ENCODE assay signal across 24 cellular contexts in the genomic region with DNA sequence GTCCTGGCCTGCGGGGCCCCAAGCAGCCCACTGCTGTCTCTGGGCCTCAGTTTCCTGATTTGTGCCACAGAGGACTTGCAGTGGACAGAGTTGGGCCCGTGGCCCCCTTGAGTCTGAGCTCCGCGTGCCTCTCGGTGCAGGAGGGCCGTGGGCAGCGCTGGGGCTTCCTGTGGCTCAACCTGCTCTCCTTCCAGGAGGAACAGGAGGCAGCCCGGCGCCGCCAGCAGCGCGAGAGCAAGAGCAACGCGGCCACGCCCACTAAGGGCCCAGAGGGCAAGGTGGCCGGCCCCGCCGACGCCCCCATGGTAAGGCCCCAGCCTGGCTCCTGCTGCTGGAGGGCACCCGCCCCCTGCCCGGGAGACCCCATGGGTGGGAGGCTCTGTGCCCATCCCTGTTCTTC. TPM values are rescaled to one million over a fixed set of nuclear protein-coding genes. Genes with fewer than 3 reads are reported as not detected.
DNase-seq lines count a peak whose midpoint lies in the region; ATAC-seq, FAIRE-seq and TF ChIP-seq lines count a peak whose summit lies in the region.
"Had no signal": no experiment of that assay in that cellular context is flagged by ENCODE, and none has a peak within 500 bp of the region (broad histone marks: within the 10 kb centered on the region; RNA-seq: fewer than 3 reads in every experiment).

No MANE protein-coding gene starts in this region.

- H3K27ac Mint-ChIP-seq in HFFc6, result peak overlapping the region; percentile 38; the same call in 1 of the 2 replicates
- no peak overlapping the region for H3K27ac Mint-ChIP-seq in activated naive CD4-positive, alpha-beta T cell treated with anti-CD3 and anti-CD28 coated beads, Interleukin-2, amount 10 ng/mL, durations not matched to agents 7 days and 5 days
- H3K27ac Mint-ChIP-seq: CD4-positive, alpha-beta T cell; CD8-positive, alpha-beta T cell had no signal

- peaks cover 100% of the 10 kb centered on the region for H4K20me1 ChIP-seq in BLaER1
- 0 out of 2 replicates have a peak, but pooled peaks cover 9% of the 10 kb centered on the region for H4K20me1 ChIP-seq in K562 (replicated peaks; ENCODE audit: control insufficient read depth, insufficient read depth, low read length)

- H3K4me3 ChIP-seq in BLaER1, result no peak overlapping the region
- H3K4me3 ChIP-seq in K562, result no peak overlapping the region
- H3K4me3 ChIP-seq in neuronal stem cell (ENCODE audit: low read length in 2 of 2), result no peak overlapping the region
- H3K4me3 ChIP-seq: BLaER1 treated with 17β-estradiol and CSF1 and Interleukin-3, amounts not matched to agents 10 nM and 100 nM had no signal

- 0 out of 3 replicates have a peak, but pooled peaks cover 2% of the 10 kb centered on the region for H3K79me2 ChIP-seq in K562 (ENCODE audit: control insufficient read depth, insufficient read depth, low read length)

- no peak overlapping the region for H3K18ac ChIP-seq in neuronal stem cell (ENCODE audit: low read length)

- H3K4ac ChIP-seq in neuronal stem cell (ENCODE audit: low read length), result no peak overlapping the region

- no peak for FAIRE-seq in K562 (lab: Jason Lieb, UNC)
- FAIRE-seq: A204.1, D721Med, G401.6, GM12891, GM19239 had no signal

- TF ChIP-seq POLR2A in K562 (conservative IDR thresholded peaks at IDR 0.05), result no peak

- H3K9ac ChIP-seq in BLaER1 (no peak overlapping the region), K562 (ENCODE audit: insufficient read depth in 1 of 2, low read depth in 2 of 2, low read length in 2 of 2) (no peak overlapping the region), neuronal stem cell (ENCODE audit: low read depth, low read length, poor library complexity) (no peak overlapping the region)

- POLR2A ChIA-PET in K562 (lab: Yijun Ruan, JAX), result no interaction called here

- BruUV-seq in K562 (replicated peaks; lab: Mats Ljungman, UMichigan), result no TSS peak

- WGBS in K562 (ENCODE audit: insufficient coverage, low coverage, missing lambda C conversion rate), result 99% methylated on average over 9 of the region's 21 CpGs
- WGBS in neuronal stem cell (ENCODE audit: extremely low coverage in 2 of 2, insufficient read length in 2 of 2, insufficient replicate concordance in 1 of 2), 2 donors, result no CpG with 5 or more reads among the region's 21 CpGs

- DNase-seq in HFFc6, result no peak
- DNase-seq in K562 (ENCODE audit: extremely low read depth in 1 of 4, low spot score in 3 of 4), result no peak
- DNase-seq in neuronal stem cell (ENCODE audit: low spot score), result no peak
- no peak for DNase-seq in activated naive CD4-positive, alpha-beta T cell treated with anti-CD3 and anti-CD28 coated beads, Interleukin-2, amount 10 ng/mL, durations not matched to agents 7 days and 5 days
- DNase-seq in NCI-H1930 (lab: John Stamatoyannopoulos, UW), result no peak
- DNase-seq in stimulated activated naive CD4-positive, alpha-beta T cell treated with Interleukin-2 at 50 U/mL for 16 hours (lab: John Stamatoyannopoulos, UW), result no peak
- DNase-seq: 8988T; ACHN; BE2C; Caco-2; Calu3; CD4-positive, alpha-beta T cell; CD8-positive, alpha-beta T cell; DMS79 treated with DMSO at 0.1 percent for 48 hours; GF-D8 had no signal

- in situ Hi-C loops in K562 (cut with MboI), result no loop called here

- peak overlapping the region; percentile 39 for H2BK5ac ChIP-seq in neuronal stem cell (ENCODE audit: low read length)

- ATAC-seq in K562, result no peak
- ATAC-seq: CD8-positive, alpha-beta T cell had no signal

- H3K27ac ChIP-seq in BLaER1, result 0 out of 2 replicates have a peak overlapping the region, but pooled peaks have one; percentile 49
- no peak overlapping the region for H3K27ac ChIP-seq in K562 (ENCODE audit: extremely low read depth, low read depth, low read length)
- H3K27ac ChIP-seq in neuronal stem cell (replicated peaks; ENCODE audit: low read length), result no peak overlapping the region
- H3K27ac ChIP-seq: C4-2B had no signal

- H2BK120ac ChIP-seq in neuronal stem cell (ENCODE audit: low read depth, low read length), result no peak overlapping the region

- H3K9me3 ChIP-seq in BLaER1, result no peaks in the 10 kb centered on the region
- H3K9me3 ChIP-seq in K562 (replicated peaks; ENCODE audit: control insufficient read depth, insufficient read depth, low read depth, low read length), result no peaks in the 10 kb centered on the region
- H3K9me3 ChIP-seq in neuronal stem cell (replicated peaks in 1 of 2; ENCODE audit: control insufficient read depth in 2 of 2, insufficient read depth in 1 of 2, low read depth in 1 of 2, low read length in 2 of 2), result peaks cover 0 to 3% of the 10 kb centered on the region in 2 donors
- H3K9me3 ChIP-seq: BE2C; BLaER1 treated with 17β-estradiol and CSF1 and Interleukin-3, amounts not matched to agents 10 nM and 100 nM; Caco-2 had no signal

- peaks cover 16% of the 10 kb centered on the region for H3K36me3 Mint-ChIP-seq in HFFc6 (ENCODE audit: low read depth)
- H3K36me3 Mint-ChIP-seq in activated naive CD4-positive, alpha-beta T cell treated with anti-CD3 and anti-CD28 coated beads, Interleukin-2, amount 10 ng/mL, durations not matched to agents 7 days and 5 days, result peaks cover 26% of the 10 kb centered on the region

- H4K8ac ChIP-seq in neuronal stem cell (ENCODE audit: low read depth, low read length), result no peak overlapping the region

- H2AFZ ChIP-seq in K562 (ENCODE audit: low read depth, low read length), result no peak overlapping the region
- H2AFZ ChIP-seq in neuronal stem cell (ENCODE audit: low read length), result no peak overlapping the region

- H2BK15ac ChIP-seq in neuronal stem cell (ENCODE audit: low read length), result no peak overlapping the region

- CTCF ChIA-PET in K562 (lab: Yijun Ruan, JAX; ENCODE audit: low intra/inter-chr PET ratio), result no interaction called here
- CTCF ChIA-PET in activated naive CD4-positive, alpha-beta T cell treated with anti-CD3 and anti-CD28 coated beads, Interleukin-2, amount 10 ng/mL, durations not matched to agents 7 days and 5 days (lab: Charles Lee), result no interaction called here

- no peak for TF ChIP-seq EP300 in K562 (IDR thresholded peaks at IDR 0.05; ENCODE audit: low read length)

- H3K4me1 ChIP-seq in BLaER1, result peaks cover 91% of the 10 kb centered on the region
- H3K4me1 ChIP-seq in K562 (replicated peaks in 1 of 2; ENCODE audit: control insufficient read depth in 2 of 2, insufficient read depth in 2 of 2, low read length in 2 of 2), result peaks cover 0 to 55% of the 10 kb centered on the region in 2 experiments; a peak in 3 of 5 replicates
- peaks cover 0 to 9% of the 10 kb centered on the region in 2 donors for H3K4me1 ChIP-seq in neuronal stem cell (ENCODE audit: control insufficient read depth in 2 of 2, insufficient read depth in 1 of 2, low read depth in 1 of 2, low read length in 2 of 2)

- H3K27me3 ChIP-seq in BLaER1, result no peaks in the 10 kb centered on the region
- H3K27me3 ChIP-seq in K562 (ENCODE audit: control insufficient read depth in 2 of 2, insufficient read depth in 2 of 2, low read length in 2 of 2), result no peaks in the 10 kb centered on the region
- no peaks in the 10 kb centered on the region for H3K27me3 ChIP-seq in neuronal stem cell (ENCODE audit: control insufficient read depth in 3 of 3, insufficient read depth in 3 of 3, low read depth in 1 of 3, low read length in 3 of 3)
- H3K27me3 ChIP-seq: BE2C had no signal

- peak overlapping the region; percentile 30 for H4K91ac ChIP-seq in neuronal stem cell (ENCODE audit: low read depth, low read length, poor library complexity)

- intact Hi-C loops in K562 (cut with micrococcal nuclease), result no loop called here

- H3K79me1 ChIP-seq in neuronal stem cell (ENCODE audit: low read depth, low read length), result peaks cover 17% of the 10 kb centered on the region

- H3K27me3 Mint-ChIP-seq in HFFc6 (ENCODE audit: insufficient read depth), result peaks cover 2% of the 10 kb centered on the region
- no peaks in the 10 kb centered on the region for H3K27me3 Mint-ChIP-seq in activated naive CD4-positive, alpha-beta T cell treated with anti-CD3 and anti-CD28 coated beads, Interleukin-2, amount 10 ng/mL, durations not matched to agents 7 days and 5 days
- H3K27me3 Mint-ChIP-seq: CD4-positive, alpha-beta T cell had no signal

- H3K4me2 ChIP-seq in BLaER1 (no peak overlapping the region), K562 (ENCODE audit: insufficient read depth, low read length) (no peak overlapping the region), neuronal stem cell (ENCODE audit: insufficient read depth, low read length, poor library complexity, severe bottlenecking) (no peak overlapping the region)

- no peak for TF ChIP-seq RAD21 in K562 (CRISPR knock-in tag; conservative IDR thresholded peaks at IDR 0.05 in 1 of 2, IDR thresholded peaks at IDR 0.05 in 1 of 2)

- peaks cover 18% of the 10 kb centered on the region for H3K4me1 Mint-ChIP-seq in HFFc6 (ENCODE audit: low read depth)
- peaks cover 16% of the 10 kb centered on the region for H3K4me1 Mint-ChIP-seq in activated naive CD4-positive, alpha-beta T cell treated with anti-CD3 and anti-CD28 coated beads, Interleukin-2, amount 10 ng/mL, durations not matched to agents 7 days and 5 days

- H2BK12ac ChIP-seq in neuronal stem cell (ENCODE audit: low read length), result no peak overlapping the region

- no peak overlapping the region for H3K14ac ChIP-seq in neuronal stem cell (ENCODE audit: low read length)

- no peak overlapping the region for H3K4me3 Mint-ChIP-seq in HFFc6
- H3K4me3 Mint-ChIP-seq in activated naive CD4-positive, alpha-beta T cell treated with anti-CD3 and anti-CD28 coated beads, Interleukin-2, amount 10 ng/mL, durations not matched to agents 7 days and 5 days, result no peak overlapping the region
- H3K4me3 Mint-ChIP-seq: CD4-positive, alpha-beta T cell; CD8-positive, alpha-beta T cell had no signal

- H3K9me1 ChIP-seq in K562 (ENCODE audit: control insufficient read depth, insufficient read depth, low read length), result no peaks in the 10 kb centered on the region

- H3K9me3 Mint-ChIP-seq in HFFc6, result no peaks in the 10 kb centered on the region
- no peaks in the 10 kb centered on the region for H3K9me3 Mint-ChIP-seq in activated naive CD4-positive, alpha-beta T cell treated with anti-CD3 and anti-CD28 coated beads, Interleukin-2, amount 10 ng/mL, durations not matched to agents 7 days and 5 days
- H3K9me3 Mint-ChIP-seq: CD4-positive, alpha-beta T cell; CD8-positive, alpha-beta T cell had no signal

- no peak overlapping the region for H3K23ac ChIP-seq in neuronal stem cell (ENCODE audit: low read depth, low read length, poor library complexity)

- no peak for TF ChIP-seq CTCF in HFFc6 (IDR thresholded peaks at IDR 0.05)
- TF ChIP-seq CTCF in K562 (IDR thresholded peaks at IDR 0.05 in 2 of 3, conservative IDR thresholded peaks at IDR 0.05 in 1 of 3; ENCODE audit: insufficient read depth in 2 of 3, low read depth in 1 of 3, low read length in 3 of 3), result no peak

- peaks cover 88% of the 10 kb centered on the region for H3K36me3 ChIP-seq in BLaER1
- peaks cover 96% of the 10 kb centered on the region; the same call in 2 of the 3 replicates for H3K36me3 ChIP-seq in K562 (ENCODE audit: control insufficient read depth, insufficient read depth, low read length)
- H3K36me3 ChIP-seq in neuronal stem cell (replicated peaks in 1 of 2; ENCODE audit: control insufficient read depth in 2 of 2, insufficient read depth in 2 of 2, low read length in 2 of 2), result peaks cover 53 to 99% of the 10 kb centered on the region in 2 donors

- no peak overlapping the region for H2AK5ac ChIP-seq in neuronal stem cell (ENCODE audit: low read depth, low read length)

RNA-seq across cellular contexts. Expression of a gene that starts 25.9 kb away (rescaled TPM):
- 10 to 100 TPM; 45.9 to 57.3 (median 50.2) TPM for total RNA-seq in HFFc6 (2021; fragmentation: NEBNext Ultra II Directional; extraction: Animal tissue kit (Norgen Biotek cat#: 25700))
- 32.2 and 114 TPM in 2 replicates for total RNA-seq in K562 (2011; cell fraction: chromatin; rRNA removed; ENCODE audit: low replicate concordance)
- total RNA-seq in K562 (2011; cell fraction: nucleolus; rRNA removed), result 171 and 174 TPM in 2 replicates
- 85.7 and 89.1 TPM in 2 replicates for total RNA-seq in K562 (2011; cell fraction: nucleoplasm; rRNA removed)
- total RNA-seq in K562 (2014; rRNA removed) (176 and 229 TPM in 2 replicates), K562 (2014; rRNA removed; fragmentation: Illumina TruSeq; extraction: Trizol) (55.6 and 55.7 TPM in 2 replicates), K562 (2015; rRNA removed; fragmentation: Illumina TruSeq; extraction: Trizol) (63.9 and 65.6 TPM in 2 replicates), K562 (2021) (127 and 140 TPM in 2 replicates)
- polyA plus RNA-seq in K562 (2011; rRNA removed) (65.9 and 80.2 TPM in 2 replicates), K562 (2014; fragmentation: Illumina TruSeq; extraction: Trizol) (45.9 and 72.0 TPM in 2 replicates), K562 (2014; fragmentation: Nextera tagmentation; extraction: Ambion mirVana) (1 to 10 TPM; 1.5 to 6.8 TPM), K562 (2014; rRNA removed) (188 and 193 TPM in 2 replicates)
- polyA plus RNA-seq in K562 (2011; cell fraction: cytosol; rRNA removed), result 131 and 202 TPM in 2 replicates
- polyA plus RNA-seq in K562 (2011; cell fraction: nucleus; rRNA removed), result 161 and 204 TPM in 2 replicates
- polyA plus RNA-seq in K562 (2012), result 127 and 153 TPM in 2 replicates
- polyA minus RNA-seq in K562 (2011; rRNA and poly(A)+ RNA removed), result 12.0 and 14.7 TPM in 2 replicates
- polyA minus RNA-seq in K562 (2011; cell fraction: cytosol; rRNA and poly(A)+ RNA removed), result 24.0 and 24.1 TPM in 2 replicates
- 31.9 and 32.4 TPM in 2 replicates for polyA minus RNA-seq in K562 (2011; cell fraction: nucleus; rRNA and poly(A)+ RNA removed)
- 94.6 TPM for polyA plus RNA-seq in neuronal stem cell (2013, experiment 1 of 2)
- 92.1 TPM for polyA plus RNA-seq in neuronal stem cell (2013, experiment 2 of 2)

RNA-seq across cellular contexts. Expression of a gene that starts 26.4 kb away (rescaled TPM):
- 10 to 100 TPM; 48.7 to 60.6 (median 54.8) TPM for total RNA-seq in HFFc6 (2021; fragmentation: NEBNext Ultra II Directional; extraction: Animal tissue kit (Norgen Biotek cat#: 25700))
- 112 and 366 TPM in 2 replicates for total RNA-seq in K562 (2011; cell fraction: chromatin; rRNA removed; ENCODE audit: low replicate concordance)
- 303 and 373 TPM in 2 replicates for total RNA-seq in K562 (2011; cell fraction: nucleolus; rRNA removed)
- 182 TPM in 2 replicates for total RNA-seq in K562 (2011; cell fraction: nucleoplasm; rRNA removed)
- 50.3 and 111 TPM in 2 replicates for total RNA-seq in K562 (2014; rRNA removed)
- 4.5 and 5.8 TPM in 2 replicates for total RNA-seq in K562 (2014; rRNA removed; fragmentation: Illumina TruSeq; extraction: Trizol)
- 22.8 and 30.6 TPM in 2 replicates for total RNA-seq in K562 (2015; rRNA removed; fragmentation: Illumina TruSeq; extraction: Trizol)
- 181 and 194 TPM in 2 replicates for total RNA-seq in K562 (2021)
- polyA plus RNA-seq in K562 (2011; rRNA removed), result 7.9 and 21.0 TPM in 2 replicates
- 11.3 and 12.6 TPM in 2 replicates for polyA plus RNA-seq in K562 (2011; cell fraction: cytosol; rRNA removed)
- 164 and 237 TPM in 2 replicates for polyA plus RNA-seq in K562 (2011; cell fraction: nucleus; rRNA removed)
- polyA plus RNA-seq in K562 (2012), result 142 and 173 TPM in 2 replicates
- polyA plus RNA-seq in K562 (2014; fragmentation: Illumina TruSeq; extraction: Trizol), result 44.6 and 119 TPM in 2 replicates
- polyA plus RNA-seq in K562 (2014; fragmentation: Nextera tagmentation; extraction: Ambion mirVana), result under 1 TPM; 0.17 to 0.35 TPM
- 45.9 and 46.7 TPM in 2 replicates for polyA plus RNA-seq in K562 (2014; rRNA removed)
- polyA minus RNA-seq in K562 (2011; rRNA and poly(A)+ RNA removed), result 8.5 and 10.2 TPM in 2 replicates
- 49.6 and 76.1 TPM in 2 replicates for polyA minus RNA-seq in K562 (2011; cell fraction: cytosol; rRNA and poly(A)+ RNA removed)
- 127 and 137 TPM in 2 replicates for polyA minus RNA-seq in K562 (2011; cell fraction: nucleus; rRNA and poly(A)+ RNA removed)
- polyA plus RNA-seq in neuronal stem cell (2013, experiment 1 of 2), result 117 TPM
- polyA plus RNA-seq in neuronal stem cell (2013, experiment 2 of 2), result 115 TPM

RNA-seq across cellular contexts. Expression of a gene that starts 38.9 kb away (rescaled TPM):
- total RNA-seq in HFFc6 (2021; fragmentation: NEBNext Ultra II Directional; extraction: Animal tissue kit (Norgen Biotek cat#: 25700)), result 1 to 10 TPM in 5 of 6 experiments, under 1 TPM in 1; 0.98 to 2.3 (median 1.4) TPM
- total RNA-seq in K562 (2011; cell fraction: chromatin; rRNA removed; ENCODE audit: low replicate concordance), result 14.5 and 62.7 TPM in 2 replicates
- 48.8 and 60.2 TPM in 2 replicates for total RNA-seq in K562 (2011; cell fraction: nucleolus; rRNA removed)
- total RNA-seq in K562 (2011; cell fraction: nucleoplasm; rRNA removed), result 25.7 and 35.6 TPM in 2 replicates
- 9.4 and 10.7 TPM in 2 replicates for total RNA-seq in K562 (2014; rRNA removed)
- 0.13 and 0.29 TPM in 2 replicates for total RNA-seq in K562 (2014; rRNA removed; fragmentation: Illumina TruSeq; extraction: Trizol)
- total RNA-seq in K562 (2015; rRNA removed; fragmentation: Illumina TruSeq; extraction: Trizol), result 2.6 and 3.5 TPM in 2 replicates
- total RNA-seq in K562 (2021), result 22.2 and 27.4 TPM in 2 replicates
- polyA plus RNA-seq in K562 (2011; rRNA removed), result 1.7 and 3.6 TPM in 2 replicates
- polyA plus RNA-seq in K562 (2011; cell fraction: cytosol; rRNA removed), result 2.2 and 9.1 TPM in 2 replicates
- 52.0 and 130 TPM in 2 replicates for polyA plus RNA-seq in K562 (2011; cell fraction: nucleus; rRNA removed)
- polyA plus RNA-seq in K562 (2012), result 14.9 and 33.7 TPM in 2 replicates
- 1.5 and 4.0 TPM in 2 replicates for polyA plus RNA-seq in K562 (2014; fragmentation: Illumina TruSeq; extraction: Trizol)
- polyA plus RNA-seq in K562 (2014; fragmentation: Nextera tagmentation; extraction: Ambion mirVana), result not detected
- polyA plus RNA-seq in K562 (2014; rRNA removed), result 19.2 and 23.6 TPM in 2 replicates
- 0.09 and 0.18 TPM in 2 replicates for polyA minus RNA-seq in K562 (2011; rRNA and poly(A)+ RNA removed)
- polyA minus RNA-seq in K562 (2011; cell fraction: cytosol; rRNA and poly(A)+ RNA removed), result 2.0 and 3.7 TPM in 2 replicates
- polyA minus RNA-seq in K562 (2011; cell fraction: nucleus; rRNA and poly(A)+ RNA removed), result 5.4 and 8.2 TPM in 2 replicates
- polyA plus RNA-seq in neuronal stem cell (2013, experiment 1 of 2), result 10.1 TPM
- polyA plus RNA-seq in neuronal stem cell (2013, experiment 2 of 2), result 9.2 TPM
- polyA plus RNA-seq: AG04450 had no signal

RNA-seq across cellular contexts. Expression of a gene that starts 46.0 kb away (rescaled TPM):
- total RNA-seq in HFFc6 (2021; fragmentation: NEBNext Ultra II Directional; extraction: Animal tissue kit (Norgen Biotek cat#: 25700)), result under 1 TPM; 0.27 to 0.99 (median 0.72) TPM
- total RNA-seq in K562 (2011; cell fraction: chromatin; rRNA removed; ENCODE audit: low replicate concordance), result 1.7 TPM in 1 of 2 replicates, not detected in the other
- 0.92 TPM in 1 of 2 replicates, not detected in the other for total RNA-seq in K562 (2011; cell fraction: nucleolus; rRNA removed)
- 2.7 TPM in 1 of 2 replicates, not detected in the other for total RNA-seq in K562 (2011; cell fraction: nucleoplasm; rRNA removed)
- total RNA-seq in K562 (2014; rRNA removed), result 0.29 TPM in 1 of 2 replicates, not detected in the other
- 0.40 and 0.45 TPM in 2 replicates for total RNA-seq in K562 (2014; rRNA removed; fragmentation: Illumina TruSeq; extraction: Trizol)
- total RNA-seq in K562 (2015; rRNA removed; fragmentation: Illumina TruSeq; extraction: Trizol), result 0.51 and 0.57 TPM in 2 replicates
- total RNA-seq in K562 (2021), result 0.58 and 0.78 TPM in 2 replicates
- not detected in 2 replicates for polyA plus RNA-seq in K562 (2011; rRNA removed)
- 0.09 TPM in 1 of 2 replicates, not detected in the other for polyA plus RNA-seq in K562 (2011; cell fraction: cytosol; rRNA removed)
- 0.58 TPM in 1 of 2 replicates, not detected in the other for polyA plus RNA-seq in K562 (2011; cell fraction: nucleus; rRNA removed)
- 2.3 and 2.7 TPM in 2 replicates for polyA plus RNA-seq in K562 (2012)
- polyA plus RNA-seq in K562 (2014; fragmentation: Illumina TruSeq; extraction: Trizol), result not detected in 2 replicates
- polyA plus RNA-seq in K562 (2014; fragmentation: Nextera tagmentation; extraction: Ambion mirVana), result under 1 TPM in 1 of 2 experiments, not detected in 1; 0.08 TPM
- polyA plus RNA-seq in K562 (2014; rRNA removed), result 1.2 and 2.1 TPM in 2 replicates
- polyA minus RNA-seq in K562 (2011; rRNA and poly(A)+ RNA removed), result 0.63 TPM in 1 of 2 replicates, not detected in the other
- polyA minus RNA-seq in K562 (2011; cell fraction: cytosol; rRNA and poly(A)+ RNA removed), result not detected in 2 replicates
- polyA minus RNA-seq in K562 (2011; cell fraction: nucleus; rRNA and poly(A)+ RNA removed), result 1.00 TPM in 1 of 2 replicates, not detected in the other
- polyA plus RNA-seq in neuronal stem cell (2013, experiment 1 of 2), result 0.22 TPM
- polyA plus RNA-seq in neuronal stem cell (2013, experiment 2 of 2), result 0.15 TPM
- total RNA-seq: Caco-2 had no signal
- polyA plus RNA-seq: AG04450 had no signal

RNA-seq across cellular contexts. Expression of a gene that starts 46.5 kb away (rescaled TPM):
- 10 to 100 TPM; 18.5 to 22.9 (median 21.3) TPM for total RNA-seq in HFFc6 (2021; fragmentation: NEBNext Ultra II Directional; extraction: Animal tissue kit (Norgen Biotek cat#: 25700))
- total RNA-seq in K562 (2011; cell fraction: chromatin; rRNA removed; ENCODE audit: low replicate concordance), result 129 and 244 TPM in 2 replicates
- 98.9 and 104 TPM in 2 replicates for total RNA-seq in K562 (2011; cell fraction: nucleolus; rRNA removed)
- total RNA-seq in K562 (2011; cell fraction: nucleoplasm; rRNA removed), result 68.3 and 74.5 TPM in 2 replicates
- total RNA-seq in K562 (2014; rRNA removed) (12.7 and 18.7 TPM in 2 replicates), K562 (2014; rRNA removed; fragmentation: Illumina TruSeq; extraction: Trizol) (10.0 and 10.5 TPM in 2 replicates), K562 (2015; rRNA removed; fragmentation: Illumina TruSeq; extraction: Trizol) (7.0 and 8.4 TPM in 2 replicates), K562 (2021) (66.2 and 66.5 TPM in 2 replicates)
- polyA plus RNA-seq in K562 (2011; rRNA removed) (5.7 and 8.6 TPM in 2 replicates), K562 (2014; fragmentation: Illumina TruSeq; extraction: Trizol) (15.1 and 16.2 TPM in 2 replicates), K562 (2014; fragmentation: Nextera tagmentation; extraction: Ambion mirVana) (under 1 TPM; 0.32 to 0.51 TPM), K562 (2014; rRNA removed) (21.2 and 24.8 TPM in 2 replicates)
- polyA plus RNA-seq in K562 (2011; cell fraction: cytosol; rRNA removed), result 4.8 and 11.5 TPM in 2 replicates
- 35.2 and 71.1 TPM in 2 replicates for polyA plus RNA-seq in K562 (2011; cell fraction: nucleus; rRNA removed)
- polyA plus RNA-seq in K562 (2012), result 25.0 and 27.8 TPM in 2 replicates
- 14.5 and 24.1 TPM in 2 replicates for polyA minus RNA-seq in K562 (2011; rRNA and poly(A)+ RNA removed)
- 23.7 and 36.0 TPM in 2 replicates for polyA minus RNA-seq in K562 (2011; cell fraction: cytosol; rRNA and poly(A)+ RNA removed)
- polyA minus RNA-seq in K562 (2011; cell fraction: nucleus; rRNA and poly(A)+ RNA removed), result 17.9 and 27.9 TPM in 2 replicates
- 38.2 TPM for polyA plus RNA-seq in neuronal stem cell (2013, experiment 1 of 2)
- 38.1 TPM for polyA plus RNA-seq in neuronal stem cell (2013, experiment 2 of 2)
